ENCODE assay signal across 2 cellular contexts in genomic region chr14:36215217-36215598, GRCh38.
TF ChIP-seq lines count a peak whose summit lies in the region.

No MANE protein-coding gene starts in this region.

TF ChIP-seq in HepG2, 621 proteins besides CTCF, POLR2A, EP300 and RAD21:
- TF ChIP-seq PCBP1 (IDR thresholded peaks at IDR 0.05; ENCODE audit: borderline replicate concordance, low read depth, low read length) (no peak), ZNF713 (CRISPR knock-in tag; IDR thresholded peaks at IDR 0.05) (no peak), ZNF773 (CRISPR knock-in tag; IDR thresholded peaks at IDR 0.05; ENCODE audit: borderline replicate concordance) (no peak), TCF12 (IDR thresholded peaks at IDR 0.05) (peak; percentile 44; the same call in 1 of the 2 replicates), TCF12 (CRISPR knock-in tag; IDR thresholded peaks at IDR 0.05) (no peak), ZNF567 (CRISPR knock-in tag; IDR thresholded peaks at IDR 0.05; ENCODE audit: borderline replicate concordance) (no peak)
- TF ChIP-seq, protein P1, sequence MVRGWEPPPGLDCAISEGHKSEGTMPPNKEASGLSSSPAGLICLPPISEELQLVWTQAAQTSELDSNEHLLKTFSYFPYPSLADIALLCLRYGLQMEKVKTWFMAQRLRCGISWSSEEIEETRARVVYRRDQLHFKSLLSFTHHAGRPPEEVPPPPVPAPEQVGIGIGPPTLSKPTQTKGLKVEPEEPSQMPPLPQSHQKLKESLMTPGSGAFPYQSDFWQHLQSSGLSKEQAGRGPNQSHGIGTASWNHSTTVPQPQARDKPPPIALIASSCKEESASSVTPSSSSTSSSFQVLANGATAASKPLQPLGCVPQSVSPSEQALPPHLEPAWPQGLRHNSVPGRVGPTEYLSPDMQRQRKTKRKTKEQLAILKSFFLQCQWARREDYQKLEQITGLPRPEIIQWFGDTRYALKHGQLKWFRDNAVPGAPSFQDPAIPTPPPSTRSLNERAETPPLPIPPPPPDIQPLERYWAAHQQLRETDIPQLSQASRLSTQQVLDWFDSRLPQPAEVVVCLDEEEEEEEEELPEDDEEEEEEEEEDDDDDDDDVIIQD (CRISPR knock-in tag; IDR thresholded peaks at IDR 0.05; ENCODE audit: low read depth), result no peak

TF ChIP-seq in H1, 55 proteins besides CTCF, POLR2A, EP300 and RAD21:
- TF ChIP-seq KDM5A (IDR thresholded peaks at IDR 0.05; ENCODE audit: low read length) (no peak), CEBPB (IDR thresholded peaks at IDR 0.05; ENCODE audit: low read depth, low read length) (no peak)
